Comparison of ENCODE assay signal across 10 cellular contexts in the genomic region with DNA sequence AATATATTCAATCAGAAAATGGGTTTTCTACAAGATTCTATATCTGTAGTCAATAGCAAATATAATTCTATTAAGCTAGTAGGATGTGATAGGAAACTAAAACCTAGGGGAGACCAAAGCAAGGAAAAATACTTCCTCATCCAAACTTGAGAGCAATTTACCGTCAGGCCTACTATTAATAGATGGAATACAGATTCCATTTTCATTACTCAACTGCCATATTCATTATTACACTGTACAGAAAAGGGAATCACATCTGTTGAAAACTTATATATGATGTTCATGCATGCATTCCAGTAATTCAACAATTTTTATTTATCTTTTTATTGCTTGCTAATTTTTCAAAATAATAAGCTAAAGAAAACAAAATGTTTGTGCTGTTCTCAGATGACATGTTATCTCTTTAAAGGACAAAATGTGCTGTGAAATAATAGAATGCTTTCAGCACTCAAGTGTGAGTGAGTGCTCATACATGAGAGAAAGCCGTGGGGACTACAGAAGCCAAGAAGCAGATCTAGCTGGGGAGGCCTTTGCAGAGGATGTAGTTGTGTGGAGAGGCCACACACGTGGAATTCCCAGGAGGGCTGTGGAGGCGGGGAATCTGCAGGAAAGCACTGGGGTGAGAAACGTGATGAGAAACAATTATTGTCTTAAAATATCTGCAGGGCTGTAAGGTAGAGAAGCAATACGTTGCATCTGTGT.
DNase-seq lines count a peak whose midpoint lies in the region; ATAC-seq, FAIRE-seq and TF ChIP-seq lines count a peak whose summit lies in the region.
"Had no signal": no experiment of that assay in that cellular context is flagged by ENCODE, and none has a peak within 500 bp of the region (broad histone marks: within the 10 kb centered on the region; RNA-seq: fewer than 3 reads in every experiment).

No MANE protein-coding gene starts in this region.

- H3K23ac ChIP-seq in mesenchymal stem cell (ENCODE audit: low read length in 2 of 2), result no peak overlapping the region

- in situ Hi-C loops in GM13977 (cut with MboI; ENCODE audit: low pct_unique_long_range_greater_than_20kb, low sequenced_read_pairs, unreplicated experiment), result no loop called here

- H3K9me3 ChIP-seq in mesenchymal stem cell (ENCODE audit: control insufficient read depth, low read length), result no peaks in the 10 kb centered on the region
- H3K9me3 ChIP-seq in upper lobe of left lung, result no peaks in the 10 kb centered on the region

- H3K4ac ChIP-seq in mesenchymal stem cell (ENCODE audit: low read depth in 1 of 2, low read length in 2 of 2), result no peak overlapping the region

- H3K4me3 ChIP-seq in bronchial epithelial cell (ENCODE audit: low read depth, low read length) (no peak overlapping the region), mesenchymal stem cell (ENCODE audit: insufficient read depth in 1 of 2, low read depth in 1 of 2, low read length in 2 of 2) (peak overlapping the region in 1 of 2 experiments; percentile 41), upper lobe of left lung (no peak overlapping the region)

- no peak overlapping the region for H3K14ac ChIP-seq in mesenchymal stem cell (ENCODE audit: low read length in 2 of 2)

- H3K27ac ChIP-seq in mesenchymal stem cell (ENCODE audit: low read length, poor library complexity, severe bottlenecking) (peak overlapping the region; percentile 33), upper lobe of left lung (peak overlapping the region; percentile 77 to 89 (median 80))

- peak in 2 of 4 donors; percentile 3 to 47 for TF ChIP-seq EP300 in upper lobe of left lung (IDR thresholded peaks at IDR 0.05)

- peaks cover 7% of the 10 kb centered on the region for H3K36me3 ChIP-seq in bronchial epithelial cell (ENCODE audit: control insufficient read depth, insufficient read depth, low read length)
- peaks cover 0 to 4% of the 10 kb centered on the region in 2 experiments for H3K36me3 ChIP-seq in mesenchymal stem cell (ENCODE audit: control insufficient read depth in 1 of 2, insufficient read depth in 2 of 2, low read depth in 1 of 2, low read length in 2 of 2)
- no peaks in the 10 kb centered on the region for H3K36me3 ChIP-seq in upper lobe of left lung

- H3K27me3 ChIP-seq in bronchial epithelial cell (ENCODE audit: control insufficient read depth, insufficient read depth, low read length), result no peaks in the 10 kb centered on the region
- no peaks in the 10 kb centered on the region for H3K27me3 ChIP-seq in mesenchymal stem cell (ENCODE audit: control insufficient read depth in 1 of 2, insufficient read depth in 1 of 2, low read length in 2 of 2)
- no peaks in the 10 kb centered on the region for H3K27me3 ChIP-seq in upper lobe of left lung

- peak overlapping the region in 1 of 2 experiments; percentile 77 for H3K18ac ChIP-seq in mesenchymal stem cell (ENCODE audit: low read depth in 1 of 2, low read length in 2 of 2)

- H3K79me1 ChIP-seq in mesenchymal stem cell (replicated peaks; ENCODE audit: low read length, poor library complexity, severe bottlenecking), result peaks cover 9% of the 10 kb centered on the region

- ATAC-seq in upper lobe of left lung (ENCODE audit: low FRiP score in 2 of 2) (no peak), GM21367 (IDR thresholded peaks at IDR 0.05; ENCODE audit: unreplicated experiment) (no peak)
- ATAC-seq: activated T-cell treated with anti-CD3 and anti-CD28 coated beads, Interleukin-2, amount 50 U/mL, for 72 hours; left lobe of liver had no signal

- H2AK5ac ChIP-seq in mesenchymal stem cell (ENCODE audit: low read length, severe bottlenecking), result no peak overlapping the region

- H3K4me1 ChIP-seq in mesenchymal stem cell (ENCODE audit: control insufficient read depth, insufficient read depth, low read depth, low read length), result peaks cover 39% of the 10 kb centered on the region
- H3K4me1 ChIP-seq in upper lobe of left lung, result peaks cover 62 to 77% (median 68%) of the 10 kb centered on the region in 4 donors

- 6% methylated on average over 4 of the region's 6 CpGs for WGBS in mesenchymal stem cell
- 44% methylated on average over 6 of the region's 6 CpGs for WGBS in upper lobe of left lung, 2 donors

- peak; percentile 52 for DNase-seq in NCI-H2171 (lab: John Stamatoyannopoulos, UW)
- peak; percentile 36 for DNase-seq in bronchial epithelial cell (ENCODE audit: low read depth)
- DNase-seq in mesenchymal stem cell, result peak; percentile 64
- no peak for DNase-seq in upper lobe of left lung
- DNase-seq in GM13977 (ENCODE audit: low spot score), result no peak
- DNase-seq in SIG-M5 (lab: John Stamatoyannopoulos, UW), result no peak
- DNase-seq: activated T-cell treated with anti-CD3 and anti-CD28 coated beads, Interleukin-2, amount 50 U/mL, for 72 hours; NCI-H1417 treated with DMSO at 0.1 percent for 48 hours had no signal

- no peak overlapping the region for H2BK120ac ChIP-seq in mesenchymal stem cell (ENCODE audit: low read depth, low read length)

- H2BK12ac ChIP-seq in mesenchymal stem cell (ENCODE audit: low read length in 2 of 2), result peak overlapping the region in 1 of 2 experiments; percentile 23

- H4K91ac ChIP-seq in mesenchymal stem cell (ENCODE audit: low read length), result no peak overlapping the region

- peak overlapping the region; percentile 89 for H3K9ac ChIP-seq in mesenchymal stem cell (ENCODE audit: low read length)

- H2BK5ac ChIP-seq in mesenchymal stem cell (ENCODE audit: low read depth, low read length, poor library complexity, severe bottlenecking), result no peak overlapping the region

- no peak for FAIRE-seq in bronchial epithelial cell (lab: Jason Lieb, UNC)

- TF ChIP-seq CTCF in bronchial epithelial cell (IDR thresholded peaks at IDR 0.05; ENCODE audit: insufficient read depth, low read length, severe bottlenecking) (no peak), upper lobe of left lung (IDR thresholded peaks at IDR 0.05) (no peak), GM13977 (IDR thresholded peaks at IDR 0.05; ENCODE audit: extremely low read depth, insufficient read depth, missing control alignments) (no peak)

- TF ChIP-seq POLR2A in upper lobe of left lung (IDR thresholded peaks at IDR 0.05), result no peak

- no peak overlapping the region for H2AFZ ChIP-seq in mesenchymal stem cell (ENCODE audit: low read depth, low read length)

- H4K8ac ChIP-seq in mesenchymal stem cell (ENCODE audit: low read length), result peak overlapping the region; percentile 81

- no peak overlapping the region for H3K4me2 ChIP-seq in mesenchymal stem cell (ENCODE audit: low read length, poor library complexity, severe bottlenecking)

- no peak overlapping the region for H2BK15ac ChIP-seq in mesenchymal stem cell (ENCODE audit: low read depth, poor library complexity, severe bottlenecking)

Comparison
In these comparisons a context has a peak if more than half of its experiments do, and no peak if none do; other contexts are left out.
1. DNase-seq: peak in NCI-H2171 (single experiment), bronchial epithelial cell (single experiment) and mesenchymal stem cell (single experiment); none in upper lobe of left lung (0 of 2), GM13977 (single experiment) and SIG-M5 (single experiment).